In genomic region chr1:230163205-230163604, GRCh38 we compare ENCODE assay signal across 17 cellular contexts.
DNase-seq lines count a peak whose midpoint lies in the region; ATAC-seq, FAIRE-seq and TF ChIP-seq lines count a peak whose summit lies in the region.
"Had no signal": no experiment of that assay in that cellular context is flagged by ENCODE, and none has a peak within 500 bp of the region (broad histone marks: within the 10 kb centered on the region; RNA-seq: fewer than 3 reads in every experiment).

No MANE protein-coding gene starts in this region.

- BruUV-seq in Calu3 (replicated peaks; lab: Mats Ljungman, UMichigan) = no TSS peak

- no peak for TF ChIP-seq CTCF in astrocyte (IDR thresholded peaks at IDR 0.05; ENCODE audit: insufficient read depth, low read depth, low read length)
- no peak for TF ChIP-seq CTCF in thyroid gland (IDR thresholded peaks at IDR 0.05)
- TF ChIP-seq CTCF in Calu3 (IDR thresholded peaks at IDR 0.05; ENCODE audit: unreplicated experiment) = no peak
- TF ChIP-seq CTCF in lower lobe of right lung (IDR thresholded peaks at IDR 0.05) = no peak

- H3K27me3 Mint-ChIP-seq in astrocyte (ENCODE audit: low read depth, unreplicated experiment) (no peaks in the 10 kb centered on the region), Calu3 (ENCODE audit: unreplicated experiment) (no peaks in the 10 kb centered on the region)

- H3K4me1 ChIP-seq in astrocyte (ENCODE audit: insufficient read depth, low read length) (peaks cover 15% of the 10 kb centered on the region), skeletal muscle tissue (ENCODE audit: control insufficient read depth in 3 of 3, insufficient read depth in 3 of 3, low read length in 3 of 3) (peaks cover 42 to 64% (median 47%) of the 10 kb centered on the region in 3 donors), thyroid gland (peaks cover 20 to 28% of the 10 kb centered on the region in 2 donors), lower lobe of right lung (peaks cover 22% of the 10 kb centered on the region)

- no peak overlapping the region for H3K27ac ChIP-seq in astrocyte (ENCODE audit: low read depth, low read length)
- H3K27ac ChIP-seq in skeletal muscle tissue (ENCODE audit: low read depth, low read length) = peak overlapping the region; percentile 66
- H3K27ac ChIP-seq in thyroid gland = no peak overlapping the region
- H3K27ac ChIP-seq in lower lobe of right lung = no peak overlapping the region

- H3K9me3 Mint-ChIP-seq in astrocyte (ENCODE audit: unreplicated experiment) = no peaks in the 10 kb centered on the region
- H3K9me3 Mint-ChIP-seq in Calu3 (ENCODE audit: low read depth, unreplicated experiment) = no peaks in the 10 kb centered on the region

- H3K36me3 Mint-ChIP-seq in astrocyte (ENCODE audit: low read depth, unreplicated experiment) = peaks cover 14% of the 10 kb centered on the region
- H3K36me3 Mint-ChIP-seq in Calu3 (ENCODE audit: insufficient read depth, unreplicated experiment) = no peaks in the 10 kb centered on the region

- intact Hi-C loops in left ventricle myocardium superior (cut with micrococcal nuclease) = no loop called here
- intact Hi-C loops in thyroid gland (cut with DNase I) = no loop called here
- intact Hi-C loops in Calu3 (cut with micrococcal nuclease; ENCODE audit: unreplicated experiment) = no loop called here
- intact Hi-C loops in lower lobe of right lung (cut with DNase I) = no loop called here

- FAIRE-seq in astrocyte (lab: Jason Lieb, UNC) = peak; percentile 26
- FAIRE-seq: GM12878 had no signal

- H3K36me3 ChIP-seq in H7 (replicated peaks; ENCODE audit: control insufficient read depth, insufficient read depth, low read length) (no peaks in the 10 kb centered on the region), astrocyte (ENCODE audit: insufficient read depth, low read length) (no peaks in the 10 kb centered on the region), skeletal muscle tissue (ENCODE audit: control insufficient read depth in 3 of 3, insufficient read depth in 3 of 3, low read length in 3 of 3) (no peaks in the 10 kb centered on the region), thyroid gland (no peaks in the 10 kb centered on the region), lower lobe of right lung (no peaks in the 10 kb centered on the region)

- peak overlapping the region; percentile 34 for H3K9ac ChIP-seq in astrocyte (ENCODE audit: low read length)
- H3K9ac ChIP-seq in skeletal muscle tissue (ENCODE audit: low read depth in 1 of 3, low read length in 3 of 3) = no peak overlapping the region

- CTCF ChIA-PET in Calu3 (lab: Charles Lee) = interaction anchor here (0.5 kb wide), 1 partner anchor 240 kb away, joined by 3 read pairs; no protein-coding TSS in a partner anchor

- DNase-seq in H7 = peak; percentile 12
- DNase-seq in astrocyte (ENCODE audit: low read depth) = peak; percentile 83
- peak; percentile 54 for DNase-seq in left ventricle myocardium superior
- no peak for DNase-seq in activated gamma-delta T cell (lab: John Stamatoyannopoulos, UW)
- no peak for DNase-seq in thyroid gland
- no peak for DNase-seq in Calu3
- no peak for DNase-seq in lower lobe of right lung
- DNase-seq: anterior cingulate cortex; COR-L47; HCEC 1CT; Kasumi-1; OCI-M1; stimulated activated CD4-positive, alpha-beta T cell treated with anti-CD3 and anti-CD28 coated beads, Interleukin-1b, Interleukin-23, amount 100 ng/mL, for 48 hours; stimulated activated naive CD8-positive, alpha-beta T cell treated with anti-CD3 and anti-CD28 coated beads, Interleukin-15, Interleukin-2, amounts not matched to agents 100 U/mL and 50 U/mL, for 24 hours had no signal

- H3K79me2 ChIP-seq in astrocyte (ENCODE audit: insufficient read depth, low read length) = peaks cover 95% of the 10 kb centered on the region

- H3K4me3 ChIP-seq in H7 (ENCODE audit: insufficient read depth, low read depth, low read length) = no peak overlapping the region
- no peak overlapping the region for H3K4me3 ChIP-seq in astrocyte (ENCODE audit: insufficient read depth, low read depth, low read length)
- H3K4me3 ChIP-seq in skeletal muscle tissue (ENCODE audit: low read length in 3 of 3) = no peak overlapping the region
- no peak overlapping the region for H3K4me3 ChIP-seq in thyroid gland (replicated peaks in 1 of 3)
- no peak overlapping the region for H3K4me3 ChIP-seq in lower lobe of right lung
- H3K4me3 ChIP-seq: GM12878 had no signal

- peak; percentile 71 for ATAC-seq in left ventricle myocardium superior
- no peak for ATAC-seq in lower lobe of right lung
- ATAC-seq: GM12878; stimulated activated naive CD8-positive, alpha-beta T cell treated with anti-CD3 and anti-CD28 coated beads, Interleukin-15, Interleukin-2, amounts not matched to agents 100 U/mL and 50 U/mL, for 24 hours had no signal

- H3K27me3 ChIP-seq in H7 (ENCODE audit: control insufficient read depth, insufficient read depth, low read length) (no peaks in the 10 kb centered on the region), astrocyte (ENCODE audit: insufficient read depth, low read length) (no peaks in the 10 kb centered on the region), skeletal muscle tissue (ENCODE audit: control insufficient read depth in 3 of 3, insufficient read depth in 3 of 3, low read length in 3 of 3) (no peaks in the 10 kb centered on the region), thyroid gland (no peaks in the 10 kb centered on the region), lower lobe of right lung (ENCODE audit: low read depth) (no peaks in the 10 kb centered on the region)

- TF ChIP-seq POLR2A in thyroid gland (IDR thresholded peaks at IDR 0.05) = no peak

- peaks cover 63% of the 10 kb centered on the region for H3K4me1 Mint-ChIP-seq in astrocyte (ENCODE audit: low read depth, unreplicated experiment)
- peaks cover 33% of the 10 kb centered on the region for H3K4me1 Mint-ChIP-seq in Calu3 (ENCODE audit: low read depth, unreplicated experiment)

- no peak overlapping the region for H3K4me2 ChIP-seq in astrocyte (ENCODE audit: low read length)

- 94 to 96% methylated on average over 6 of the region's 6 CpGs for WGBS in thyroid gland, 2 donors

- no peaks in the 10 kb centered on the region for H3K9me3 ChIP-seq in astrocyte (ENCODE audit: insufficient read depth, low read depth, low read length)
- no peaks in the 10 kb centered on the region for H3K9me3 ChIP-seq in skeletal muscle tissue (ENCODE audit: control insufficient read depth in 3 of 3, low read length in 3 of 3)
- H3K9me3 ChIP-seq in thyroid gland = no peaks in the 10 kb centered on the region
- H3K9me3 ChIP-seq in lower lobe of right lung = no peaks in the 10 kb centered on the region

- H3K27ac Mint-ChIP-seq in astrocyte (ENCODE audit: unreplicated experiment) (peak overlapping the region; percentile 73), Calu3 (ENCODE audit: unreplicated experiment) (no peak overlapping the region)

- peaks cover 83% of the 10 kb centered on the region for H4K20me1 ChIP-seq in astrocyte (ENCODE audit: insufficient read depth, low read length)

- H3K4me3 Mint-ChIP-seq in astrocyte (ENCODE audit: unreplicated experiment) (peak overlapping the region; percentile 55), Calu3 (ENCODE audit: low read depth, unreplicated experiment) (no peak overlapping the region)
- H3K4me3 Mint-ChIP-seq: neural crest cell had no signal

- no peak overlapping the region for H2AFZ ChIP-seq in astrocyte (ENCODE audit: low read depth, low read length)

Comparison
In these comparisons a context has a peak if more than half of its experiments do, and no peak if none do; other contexts are left out.
1. DNase-seq: peak in H7 (single experiment), astrocyte (single experiment) and left ventricle myocardium superior (single experiment); none in activated gamma-delta T cell (single experiment), thyroid gland (0 of 2), Calu3 (single experiment) and lower lobe of right lung (single experiment).